ENCODE assay signal across 7 cellular contexts in the genomic region with DNA sequence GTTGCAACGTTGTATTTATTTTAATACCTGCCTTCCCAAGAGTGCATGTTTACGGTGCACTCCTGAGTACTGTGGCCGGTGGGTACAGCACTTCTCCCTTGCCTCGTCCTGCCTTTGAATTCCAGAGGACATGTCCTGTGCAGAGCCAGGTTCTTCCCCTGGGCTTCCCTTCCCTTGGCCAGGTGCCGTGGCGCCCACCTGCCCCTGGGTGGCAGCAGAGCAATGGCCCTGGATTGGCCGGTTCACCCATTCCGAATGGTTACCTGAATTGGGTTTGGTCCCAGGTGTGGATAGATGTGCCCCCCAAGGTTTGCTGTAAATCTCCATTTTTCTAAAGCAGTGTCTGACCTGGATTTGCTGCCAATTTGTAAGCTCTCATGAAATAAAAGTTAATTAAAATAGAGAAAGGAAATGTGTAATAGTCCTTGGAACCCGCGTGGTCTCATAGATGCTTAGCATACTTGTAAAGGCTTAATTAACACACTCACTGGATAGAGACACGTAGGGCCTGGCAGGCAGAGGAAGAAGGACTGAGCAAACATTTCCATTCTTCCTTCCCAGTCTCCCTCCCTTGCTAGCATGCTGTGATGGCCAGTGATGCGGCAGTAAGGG. TPM values are rescaled to one million over a fixed set of nuclear protein-coding genes. Genes with fewer than 3 reads are reported as not detected.
A peak's percentile ranks its signal among the peaks of the same experiment; 100 is the strongest.
DNase-seq lines count a peak whose midpoint lies in the region; FAIRE-seq and TF ChIP-seq lines count a peak whose summit lies in the region.

No MANE protein-coding gene starts in this region.

- H3K27ac Mint-ChIP-seq in nephron: no peak overlapping the region
- H3K27ac Mint-ChIP-seq in activated CD4-positive, alpha-beta memory T cell treated with anti-CD3 and anti-CD28 coated beads for 36 hours: no peak overlapping the region

- no peak overlapping the region for H3K4me3 Mint-ChIP-seq in nephron
- no peak overlapping the region for H3K4me3 Mint-ChIP-seq in activated CD4-positive, alpha-beta memory T cell treated with anti-CD3 and anti-CD28 coated beads for 36 hours

- no peaks in the 10 kb centered on the region for H3K27me3 Mint-ChIP-seq in nephron (ENCODE audit: low read depth)
- no peaks in the 10 kb centered on the region for H3K27me3 Mint-ChIP-seq in activated CD4-positive, alpha-beta memory T cell treated with anti-CD3 and anti-CD28 coated beads for 36 hours

- H3K9me3 Mint-ChIP-seq in nephron: no peaks in the 10 kb centered on the region
- H3K9me3 Mint-ChIP-seq in activated CD4-positive, alpha-beta memory T cell treated with anti-CD3 and anti-CD28 coated beads for 36 hours: no peaks in the 10 kb centered on the region

- TF ChIP-seq POLR2A in GM12892 (IDR thresholded peaks at IDR 0.05; ENCODE audit: low read depth, low read length): no peak

- POLR2A ChIA-PET in activated CD4-positive, alpha-beta memory T cell treated with anti-CD3 and anti-CD28 coated beads for 36 hours (lab: Charles Lee): no interaction called here

- no peak for FAIRE-seq in GM12892 (lab: Jason Lieb, UNC)

- peak; percentile 44 for DNase-seq in G401 (ENCODE audit: low spot score)
- peak; percentile 31 for DNase-seq in HuH-7.5 (ENCODE audit: low spot score)
- DNase-seq in T47D (ENCODE audit: low read depth in 1 of 2, low spot score in 1 of 2): peak; percentile 13 to 59
- DNase-seq in activated gamma-delta T cell treated with Interleukin-2 at 50 U/mL for 16 hours: no peak
- DNase-seq in activated CD4-positive, alpha-beta memory T cell treated with anti-CD3 and anti-CD28 coated beads for 36 hours: no peak
- DNase-seq in GM12892 (ENCODE audit: insufficient read length): no peak

- in situ Hi-C loops in G401 (cut with HindIII; ENCODE audit: low sequenced_read_pairs) (no loop called here), T47D (cut with HindIII; ENCODE audit: low pct_unique_long_range_greater_than_20kb, low sequenced_read_pairs) (no loop called here)

- CTCF ChIA-PET in activated CD4-positive, alpha-beta memory T cell treated with anti-CD3 and anti-CD28 coated beads for 36 hours (lab: Charles Lee): no interaction called here

- intact Hi-C loops in activated CD4-positive, alpha-beta memory T cell treated with anti-CD3 and anti-CD28 coated beads for 36 hours (cut with micrococcal nuclease): no loop called here

- H3K4me1 Mint-ChIP-seq in nephron: peaks cover 8% of the 10 kb centered on the region
- H3K4me1 Mint-ChIP-seq in activated CD4-positive, alpha-beta memory T cell treated with anti-CD3 and anti-CD28 coated beads for 36 hours (ENCODE audit: low read depth): no peaks in the 10 kb centered on the region

- peak; percentile 50 to 59 (median 55) for TF ChIP-seq CTCF in nephron (IDR thresholded peaks at IDR 0.05; ENCODE audit: unreplicated experiment in 3 of 3)

- peaks cover 8% of the 10 kb centered on the region for H3K36me3 Mint-ChIP-seq in nephron (ENCODE audit: low read depth)
- peaks cover 8% of the 10 kb centered on the region for H3K36me3 Mint-ChIP-seq in activated CD4-positive, alpha-beta memory T cell treated with anti-CD3 and anti-CD28 coated beads for 36 hours

RNA-seq across cellular contexts. Expression of a gene that starts 40.6 kb away (rescaled TPM):
- 110 and 135 TPM in 2 replicates for total RNA-seq in G401 (2014; rRNA removed; shearing (Covaris generic))
- 10 to 100 TPM; 49.2 to 55.4 TPM for total RNA-seq in activated CD4-positive, alpha-beta memory T cell treated with anti-CD3 and anti-CD28 coated beads for 36 hours
- 43.3 TPM for polyA plus RNA-seq in GM12892 (2012; ENCODE audit: missing spikeins)

Comparison
In these comparisons a context has a peak if more than half of its experiments do, and no peak if none do; other contexts are left out.
1. DNase-seq: peak in G401 (single experiment), HuH-7.5 (single experiment) and T47D (2 of 2); none in activated gamma-delta T cell treated with Interleukin-2 at 50 U/mL for 16 hours (single experiment), activated CD4-positive, alpha-beta memory T cell treated with anti-CD3 and anti-CD28 coated beads for 36 hours (single experiment) and GM12892 (single experiment).